13 cellular contexts compared by ENCODE assay signal in genomic region chr5:82092-82491, GRCh38. TPM values are rescaled to one million over a fixed set of nuclear protein-coding genes. Genes with fewer than 3 reads are reported as not detected.
DNase-seq lines count a peak whose midpoint lies in the region; ATAC-seq, FAIRE-seq and TF ChIP-seq lines count a peak whose summit lies in the region.
"Had no signal": no experiment of that assay in that cellular context is flagged by ENCODE, and none has a peak within 500 bp of the region (broad histone marks: within the 10 kb centered on the region; RNA-seq: fewer than 3 reads in every experiment).

No MANE protein-coding gene starts in this region.

- TF ChIP-seq EP300 in K562 (IDR thresholded peaks at IDR 0.05; ENCODE audit: low read length): no peak

- BruUV-seq in K562 (replicated peaks; lab: Mats Ljungman, UMichigan): no TSS peak

- H3K27me3 ChIP-seq in K562 (ENCODE audit: control insufficient read depth in 2 of 2, insufficient read depth in 2 of 2, low read length in 2 of 2) (peaks cover 24 to 60% of the 10 kb centered on the region in 2 experiments; a peak in 4 of 5 replicates), lower lobe of right lung (ENCODE audit: low read depth) (peaks cover 5% of the 10 kb centered on the region)

- TF ChIP-seq RAD21 in K562 (CRISPR knock-in tag; conservative IDR thresholded peaks at IDR 0.05 in 1 of 2, IDR thresholded peaks at IDR 0.05 in 1 of 2): no peak

- H3K9me3 ChIP-seq in K562 (replicated peaks; ENCODE audit: control insufficient read depth, insufficient read depth, low read depth, low read length): no peaks in the 10 kb centered on the region
- H3K9me3 ChIP-seq in lower lobe of right lung: no peaks in the 10 kb centered on the region

- H2AFZ ChIP-seq in K562 (ENCODE audit: low read depth, low read length): no peak overlapping the region

- intact Hi-C loops in K562 (cut with micrococcal nuclease) (no loop called here), lower lobe of right lung (cut with DNase I) (no loop called here)

- H3K9me1 ChIP-seq in K562 (ENCODE audit: control insufficient read depth, insufficient read depth, low read length): no peaks in the 10 kb centered on the region

- H3K27ac ChIP-seq in K562 (ENCODE audit: extremely low read depth, low read depth, low read length) (no peak overlapping the region), lower lobe of right lung (no peak overlapping the region)
- H3K27ac ChIP-seq: SK-N-MC had no signal

- TF ChIP-seq CTCF in K562 (IDR thresholded peaks at IDR 0.05 in 2 of 3, conservative IDR thresholded peaks at IDR 0.05 in 1 of 3; ENCODE audit: insufficient read depth in 2 of 3, low read depth in 1 of 3, low read length in 3 of 3) (no peak), lower lobe of right lung (IDR thresholded peaks at IDR 0.05) (no peak)

- ATAC-seq in K562 (peak; percentile 29), lower lobe of right lung (peak; percentile 87)

- no peaks in the 10 kb centered on the region for H3K79me2 ChIP-seq in K562 (ENCODE audit: control insufficient read depth, insufficient read depth, low read length)

- POLR2A ChIA-PET in K562 (lab: Yijun Ruan, JAX): interaction anchor here (0.5 kb wide), 1 partner anchor 10 kb away, joined by 3 read pairs; the partner anchor contains the start of gene PLEKHG4B

- TF ChIP-seq POLR2A in K562 (conservative IDR thresholded peaks at IDR 0.05): no peak

- H3K4me3 ChIP-seq in K562 (no peak overlapping the region), lower lobe of right lung (no peak overlapping the region)
- H3K4me3 ChIP-seq: SK-N-MC had no signal

- DNase-seq in AG08396 (ENCODE audit: low spot score) (peak; percentile 80), HTR-8/SVneo (ENCODE audit: insufficient read length, low spot score) (peak; percentile 92), K562 (ENCODE audit: extremely low read depth in 1 of 4, low spot score in 3 of 4) (no peak), lower lobe of right lung (no peak), NCI-H1417 (lab: John Stamatoyannopoulos, UW) (no peak), frontal cortex (ENCODE audit: low spot score in 2 of 2) (no peak), DMS 273 (lab: John Stamatoyannopoulos, UW; ENCODE audit: unreplicated experiment) (no peak), nucleus accumbens (lab: John Stamatoyannopoulos, UW) (no peak)
- DNase-seq: activated CD4-positive, alpha-beta T cell treated with anti-CD3 and anti-CD28 coated beads for 4 hours; activated effector memory CD4-positive, alpha-beta T cell treated with Interleukin-2 at 50 U/mL for 16 hours; MM.1S; NCI-H446 treated with DMSO at 0.1 percent for 48 hours had no signal

- FAIRE-seq in HTR-8/SVneo (lab: Jason Lieb, UNC) (peak; percentile 99), K562 (lab: Jason Lieb, UNC) (no peak), frontal cortex (lab: Jason Lieb, UNC) (no peak)

- in situ Hi-C loops in K562 (cut with MboI): no loop called here

- H3K4me2 ChIP-seq in K562 (ENCODE audit: insufficient read depth, low read length): no peak overlapping the region

- H3K4me1 ChIP-seq in K562 (replicated peaks in 1 of 2; ENCODE audit: control insufficient read depth in 2 of 2, insufficient read depth in 2 of 2, low read length in 2 of 2) (no peaks in the 10 kb centered on the region), lower lobe of right lung (no peaks in the 10 kb centered on the region)

- CTCF ChIA-PET in K562 (lab: Yijun Ruan, JAX; ENCODE audit: low intra/inter-chr PET ratio): no interaction called here

- peaks cover 16% of the 10 kb centered on the region for H4K20me1 ChIP-seq in K562 (replicated peaks; ENCODE audit: control insufficient read depth, insufficient read depth, low read length)

- H3K9ac ChIP-seq in K562 (ENCODE audit: insufficient read depth in 1 of 2, low read depth in 2 of 2, low read length in 2 of 2): no peak overlapping the region

- WGBS in K562 (ENCODE audit: insufficient coverage, low coverage, missing lambda C conversion rate): 2% methylated on average over 9 of the region's 10 CpGs

- H3K36me3 ChIP-seq in K562 (ENCODE audit: control insufficient read depth, insufficient read depth, low read length) (no peaks in the 10 kb centered on the region), lower lobe of right lung (no peaks in the 10 kb centered on the region)

TF ChIP-seq in K562, 482 proteins besides CTCF, POLR2A, EP300 and RAD21:
- TF ChIP-seq ZBTB1 (CRISPR knock-in tag; IDR thresholded peaks at IDR 0.05; ENCODE audit: borderline replicate concordance, low read depth): no peak

RNA-seq across cellular contexts. Expression of gene PLEKHG4B, which starts 9.9 kb away (rescaled TPM):
- total RNA-seq in K562 (2011; cell fraction: chromatin; rRNA removed; ENCODE audit: low replicate concordance): not detected in 2 replicates
- total RNA-seq in K562 (2011; cell fraction: nucleolus; rRNA removed): not detected in 2 replicates
- total RNA-seq in K562 (2011; cell fraction: nucleoplasm; rRNA removed): not detected in 2 replicates
- total RNA-seq in K562 (2014; rRNA removed): not detected in 2 replicates
- total RNA-seq in K562 (2014; rRNA removed; fragmentation: Illumina TruSeq; extraction: Trizol): not detected in 2 replicates
- not detected in 2 replicates for total RNA-seq in K562 (2015; rRNA removed; fragmentation: Illumina TruSeq; extraction: Trizol)
- total RNA-seq in K562 (2021): 0.02 and 0.04 TPM in 2 replicates
- not detected in 2 replicates for polyA plus RNA-seq in K562 (2011; rRNA removed)
- not detected in 2 replicates for polyA plus RNA-seq in K562 (2011; cell fraction: cytosol; rRNA removed)
- polyA plus RNA-seq in K562 (2011; cell fraction: nucleus; rRNA removed): not detected in 2 replicates
- 0.01 TPM in 2 replicates for polyA plus RNA-seq in K562 (2012)
- polyA plus RNA-seq in K562 (2014; fragmentation: Illumina TruSeq; extraction: Trizol): not detected in 2 replicates
- not detected for polyA plus RNA-seq in K562 (2014; fragmentation: Nextera tagmentation; extraction: Ambion mirVana)
- polyA plus RNA-seq in K562 (2014; rRNA removed): not detected in 2 replicates
- not detected in 2 replicates for polyA minus RNA-seq in K562 (2011; rRNA and poly(A)+ RNA removed)
- polyA minus RNA-seq in K562 (2011; cell fraction: cytosol; rRNA and poly(A)+ RNA removed): not detected in 2 replicates
- not detected in 2 replicates for polyA minus RNA-seq in K562 (2011; cell fraction: nucleus; rRNA and poly(A)+ RNA removed)
- total RNA-seq in lower lobe of right lung: 2.7 TPM
- 3.7 TPM for total RNA-seq in frontal cortex

Comparison
In these comparisons a context has a peak if more than half of its experiments do, and no peak if none do; other contexts are left out.
1. DNase-seq: peak in AG08396 (single experiment) and HTR-8/SVneo (single experiment); none in K562 (0 of 4), lower lobe of right lung (single experiment), NCI-H1417 (0 of 3), frontal cortex (0 of 2), DMS 273 (single experiment) and nucleus accumbens (0 of 56).